In genomic region chr3:4800595-4800994, GRCh38 we compare ENCODE assay signal across 19 cellular contexts.
DNase-seq lines count a peak whose midpoint lies in the region; ATAC-seq and TF ChIP-seq lines count a peak whose summit lies in the region.
"Had no signal": no experiment of that assay in that cellular context is flagged by ENCODE, and none has a peak within 500 bp of the region (broad histone marks: within the 10 kb centered on the region; RNA-seq: fewer than 3 reads in every experiment).

No MANE protein-coding gene starts in this region.

- H3K36me3 ChIP-seq in heart left ventricle: peaks cover 0 to 82% (median 57%) of the 10 kb centered on the region in 9 donors
- H3K36me3 ChIP-seq: MG63 had no signal

- intact Hi-C loops in activated CD8-positive, alpha-beta T cell treated with anti-CD3 and anti-CD28 coated beads for 36 hours (cut with micrococcal nuclease): no loop called here
- intact Hi-C loops in CD14-positive monocyte (cut with micrococcal nuclease) (no loop called here), heart left ventricle (cut with DNase I) (no loop called here)

- TF ChIP-seq CTCF in activated CD8-positive, alpha-beta T cell treated with anti-CD3 and anti-CD28 coated beads for 36 hours (IDR thresholded peaks at IDR 0.05): no peak
- TF ChIP-seq CTCF in epithelial cell of proximal tubule (conservative IDR thresholded peaks at IDR 0.05; ENCODE audit: low read depth, low read length) (peak; percentile 12), CD14-positive monocyte (IDR thresholded peaks at IDR 0.05) (no peak), heart left ventricle (IDR thresholded peaks at IDR 0.05) (no peak)

- CTCF ChIA-PET in activated CD8-positive, alpha-beta T cell treated with anti-CD3 and anti-CD28 coated beads, Interleukin-2, amount 10 ng/mL, durations not matched to agents 7 days and 5 days (lab: Charles Lee): no interaction called here
- CTCF ChIA-PET in activated CD8-positive, alpha-beta T cell treated with anti-CD3 and anti-CD28 coated beads for 36 hours (lab: Charles Lee): interaction anchor here (1.0 kb wide), 1 partner anchor 89 kb away, joined by 4 read pairs; no protein-coding TSS in a partner anchor

- no peak for DNase-seq in activated CD8-positive, alpha-beta T cell treated with anti-CD3 and anti-CD28 coated beads, Interleukin-2, amount 10 ng/mL, durations not matched to agents 7 days and 5 days
- DNase-seq in activated CD8-positive, alpha-beta T cell treated with anti-CD3 and anti-CD28 coated beads for 36 hours: no peak
- DNase-seq in epithelial cell of proximal tubule (ENCODE audit: low read depth) (no peak), CD14-positive monocyte (ENCODE audit: low spot score) (no peak), heart left ventricle (no peak)
- DNase-seq in stimulated activated naive B cell treated with anti-CD40 and anti-IgM and Interleukin-4, amounts not matched to agents 10 μg/mL and 1 μg/mL and 100 μg/mL, for 72 hours: no peak
- DNase-seq: COR-L47, DMS153, Karpas-422, MG63, NCI-H1092 treated with DMSO at 0.1 percent for 48 hours, NCI-H524 treated with DMSO at 0.1 percent for 48 hours, OCI-M1, SHP77 treated with DMSO at 0.1 percent for 48 hours had no signal

- H3K9me3 ChIP-seq in heart left ventricle: peaks cover 0 to 22% (median 5%) of the 10 kb centered on the region in 12 donors
- H3K9me3 ChIP-seq: A549, MG63 had no signal

- ATAC-seq in activated CD8-positive, alpha-beta T cell treated with anti-CD3 and anti-CD28 coated beads, Interleukin-2, amount 10 ng/mL, durations not matched to agents 7 days and 5 days: no peak
- no peak for ATAC-seq in activated CD8-positive, alpha-beta T cell treated with anti-CD3 and anti-CD28 coated beads for 36 hours
- no peak for ATAC-seq in activated T-helper 17 cell treated with anti-CD3 and anti-CD28 coated beads, Interleukin-2, amount 50 U/mL, for 72 hours (replicated peaks)
- ATAC-seq in stimulated activated naive B cell treated with anti-CD40 and anti-IgM and Interleukin-4, amounts not matched to agents 10 μg/mL and 1 μg/mL and 100 μg/mL, for 72 hours (replicated peaks): no peak
- no peak for ATAC-seq in heart left ventricle
- no peak for ATAC-seq in HG02588 (IDR thresholded peaks at IDR 0.05; ENCODE audit: unreplicated experiment)
- ATAC-seq: A549, GM23338 had no signal

- no peaks in the 10 kb centered on the region for H3K27me3 ChIP-seq in heart left ventricle
- H3K27me3 ChIP-seq: MG63 had no signal

- no peaks in the 10 kb centered on the region for H3K9me3 Mint-ChIP-seq in activated CD8-positive, alpha-beta T cell treated with anti-CD3 and anti-CD28 coated beads, Interleukin-2, amount 10 ng/mL, durations not matched to agents 7 days and 5 days (ENCODE audit: insufficient read depth)
- peaks cover 9% of the 10 kb centered on the region for H3K9me3 Mint-ChIP-seq in activated CD8-positive, alpha-beta T cell treated with anti-CD3 and anti-CD28 coated beads for 36 hours
- H3K9me3 Mint-ChIP-seq in activated T-helper 17 cell treated with anti-CD3 and anti-CD28 coated beads, Interleukin-2, amount 50 U/mL, for 72 hours: no peaks in the 10 kb centered on the region
- H3K9me3 Mint-ChIP-seq in stimulated activated naive B cell treated with anti-CD40 and anti-IgM and Interleukin-4, amounts not matched to agents 10 μg/mL and 1 μg/mL and 100 μg/mL, for 72 hours: peaks cover 0 to 3% of the 10 kb centered on the region in 2 donors
- peaks cover 0 to 7% (median 2%) of the 10 kb centered on the region in 7 donors for H3K9me3 Mint-ChIP-seq in CD14-positive monocyte

- peaks cover 0 to 25% (median 8%) of the 10 kb centered on the region in 12 donors for H3K4me1 ChIP-seq in heart left ventricle

- no peaks in the 10 kb centered on the region for H3K27me3 Mint-ChIP-seq in activated CD8-positive, alpha-beta T cell treated with anti-CD3 and anti-CD28 coated beads, Interleukin-2, amount 10 ng/mL, durations not matched to agents 7 days and 5 days (ENCODE audit: low read depth)
- H3K27me3 Mint-ChIP-seq in activated CD8-positive, alpha-beta T cell treated with anti-CD3 and anti-CD28 coated beads for 36 hours: no peaks in the 10 kb centered on the region
- H3K27me3 Mint-ChIP-seq in activated T-helper 17 cell treated with anti-CD3 and anti-CD28 coated beads, Interleukin-2, amount 50 U/mL, for 72 hours: no peaks in the 10 kb centered on the region
- no peaks in the 10 kb centered on the region for H3K27me3 Mint-ChIP-seq in stimulated activated naive B cell treated with anti-CD40 and anti-IgM and Interleukin-4, amounts not matched to agents 10 μg/mL and 1 μg/mL and 100 μg/mL, for 72 hours
- H3K27me3 Mint-ChIP-seq in CD14-positive monocyte (ENCODE audit: low read depth in 3 of 3): no peaks in the 10 kb centered on the region

- H3K4me1 Mint-ChIP-seq in activated CD8-positive, alpha-beta T cell treated with anti-CD3 and anti-CD28 coated beads, Interleukin-2, amount 10 ng/mL, durations not matched to agents 7 days and 5 days (ENCODE audit: low read depth): peaks cover 28% of the 10 kb centered on the region
- peaks cover 26% of the 10 kb centered on the region for H3K4me1 Mint-ChIP-seq in activated CD8-positive, alpha-beta T cell treated with anti-CD3 and anti-CD28 coated beads for 36 hours (ENCODE audit: low read depth)
- H3K4me1 Mint-ChIP-seq in activated T-helper 17 cell treated with anti-CD3 and anti-CD28 coated beads, Interleukin-2, amount 50 U/mL, for 72 hours: peaks cover 34% of the 10 kb centered on the region
- H3K4me1 Mint-ChIP-seq in stimulated activated naive B cell treated with anti-CD40 and anti-IgM and Interleukin-4, amounts not matched to agents 10 μg/mL and 1 μg/mL and 100 μg/mL, for 72 hours: peaks cover 10 to 12% of the 10 kb centered on the region in 2 donors
- peaks cover 4% of the 10 kb centered on the region for H3K4me1 Mint-ChIP-seq in CD14-positive monocyte
- H3K4me1 Mint-ChIP-seq: GM23338 had no signal

- no peak overlapping the region for H3K4me3 ChIP-seq in epithelial cell of proximal tubule (ENCODE audit: low read depth, low read length)
- no peak overlapping the region for H3K4me3 ChIP-seq in heart left ventricle
- H3K4me3 ChIP-seq: A549, GM23338, MG63 had no signal

- H3K4me3 Mint-ChIP-seq in activated CD8-positive, alpha-beta T cell treated with anti-CD3 and anti-CD28 coated beads, Interleukin-2, amount 10 ng/mL, durations not matched to agents 7 days and 5 days: no peak overlapping the region
- H3K4me3 Mint-ChIP-seq in activated CD8-positive, alpha-beta T cell treated with anti-CD3 and anti-CD28 coated beads for 36 hours: no peak overlapping the region
- H3K4me3 Mint-ChIP-seq in activated T-helper 17 cell treated with anti-CD3 and anti-CD28 coated beads, Interleukin-2, amount 50 U/mL, for 72 hours: no peak overlapping the region
- H3K4me3 Mint-ChIP-seq in stimulated activated naive B cell treated with anti-CD40 and anti-IgM and Interleukin-4, amounts not matched to agents 10 μg/mL and 1 μg/mL and 100 μg/mL, for 72 hours: no peak overlapping the region
- no peak overlapping the region for H3K4me3 Mint-ChIP-seq in CD14-positive monocyte
- H3K4me3 Mint-ChIP-seq: GM23338 had no signal

- POLR2A ChIA-PET in activated CD8-positive, alpha-beta T cell treated with anti-CD3 and anti-CD28 coated beads, Interleukin-2, amount 10 ng/mL, durations not matched to agents 7 days and 5 days (lab: Charles Lee): no interaction called here
- POLR2A ChIA-PET in activated CD8-positive, alpha-beta T cell treated with anti-CD3 and anti-CD28 coated beads for 36 hours (lab: Charles Lee): no interaction called here

- peaks cover 87% of the 10 kb centered on the region for H3K36me3 Mint-ChIP-seq in activated CD8-positive, alpha-beta T cell treated with anti-CD3 and anti-CD28 coated beads, Interleukin-2, amount 10 ng/mL, durations not matched to agents 7 days and 5 days (ENCODE audit: low read depth)
- H3K36me3 Mint-ChIP-seq in activated CD8-positive, alpha-beta T cell treated with anti-CD3 and anti-CD28 coated beads for 36 hours (ENCODE audit: low read depth): peaks cover 92% of the 10 kb centered on the region
- peaks cover 86% of the 10 kb centered on the region for H3K36me3 Mint-ChIP-seq in activated T-helper 17 cell treated with anti-CD3 and anti-CD28 coated beads, Interleukin-2, amount 50 U/mL, for 72 hours (ENCODE audit: low read depth)
- peaks cover 76 to 85% of the 10 kb centered on the region in 2 donors for H3K36me3 Mint-ChIP-seq in stimulated activated naive B cell treated with anti-CD40 and anti-IgM and Interleukin-4, amounts not matched to agents 10 μg/mL and 1 μg/mL and 100 μg/mL, for 72 hours
- peaks cover 87 to 91% of the 10 kb centered on the region in 2 donors for H3K36me3 Mint-ChIP-seq in CD14-positive monocyte

- 75 to 83% (median 79%) methylated on average over 4 of the region's 4 CpGs for WGBS in heart left ventricle, 4 donors

- H3K27ac Mint-ChIP-seq in activated CD8-positive, alpha-beta T cell treated with anti-CD3 and anti-CD28 coated beads, Interleukin-2, amount 10 ng/mL, durations not matched to agents 7 days and 5 days: peak overlapping the region; percentile 31
- no peak overlapping the region for H3K27ac Mint-ChIP-seq in activated CD8-positive, alpha-beta T cell treated with anti-CD3 and anti-CD28 coated beads for 36 hours
- H3K27ac Mint-ChIP-seq in activated T-helper 17 cell treated with anti-CD3 and anti-CD28 coated beads, Interleukin-2, amount 50 U/mL, for 72 hours: peak overlapping the region; percentile 53
- H3K27ac Mint-ChIP-seq in stimulated activated naive B cell treated with anti-CD40 and anti-IgM and Interleukin-4, amounts not matched to agents 10 μg/mL and 1 μg/mL and 100 μg/mL, for 72 hours: peak overlapping the region; percentile 70
- H3K27ac Mint-ChIP-seq in CD14-positive monocyte: peak overlapping the region in 3 of 7 donors; percentile 1 to 68 (median 59)
- H3K27ac Mint-ChIP-seq: GM23338 had no signal

- no peak overlapping the region for H3K27ac ChIP-seq in heart left ventricle
- H3K27ac ChIP-seq: A549, C4-2B had no signal

- no peak for TF ChIP-seq POLR2A in heart left ventricle (IDR thresholded peaks at IDR 0.05)
